1 cellular context compared by ENCODE assay signal in the genomic region with DNA sequence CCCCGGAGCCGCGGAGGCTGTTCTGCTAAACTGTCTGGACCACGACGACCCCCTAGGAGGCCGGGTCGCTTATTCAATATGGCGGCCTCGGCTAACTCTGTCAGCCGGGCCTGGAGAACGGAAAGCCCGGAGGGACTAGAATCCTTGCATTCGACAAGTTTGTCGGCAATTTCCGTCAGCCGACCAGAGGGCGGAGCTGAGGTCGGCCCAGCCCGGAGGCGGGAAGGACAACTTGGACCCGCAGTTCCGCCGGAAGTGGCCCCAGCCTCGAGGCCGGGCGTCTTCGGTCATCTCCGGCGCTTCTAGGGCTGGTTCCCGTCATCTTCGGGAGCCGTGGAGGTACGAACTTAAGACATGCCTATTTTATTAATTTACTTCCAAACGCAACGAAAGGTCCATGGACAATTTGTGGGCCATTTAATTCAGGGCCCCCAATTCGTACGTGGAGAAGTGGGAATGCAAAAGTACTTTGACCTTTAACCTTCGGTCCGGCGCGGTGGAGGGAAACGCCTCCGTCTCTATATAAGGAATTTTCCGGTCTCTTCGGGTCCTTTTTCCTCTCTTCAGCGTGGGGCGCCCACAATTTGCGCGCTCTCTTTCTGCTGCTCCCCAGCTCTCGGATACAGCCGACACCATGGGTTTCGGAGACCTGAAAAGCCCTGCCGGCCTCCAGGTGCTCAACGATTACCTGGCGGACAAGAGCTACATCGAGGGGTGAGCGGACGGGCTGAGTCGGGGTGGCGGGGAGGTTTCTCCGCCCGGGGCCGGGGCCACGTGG.
TF ChIP-seq lines count a peak whose summit lies in the region.

A gene (plus strand): TSS at position 550 of the 778 bp plus-strand sequence. CDS start 85 bp downstream, at position 635.
A gene (minus strand): TSS at position 99 of the 778 bp plus-strand sequence. CDS start 5,766 bp downstream, outside the sequence.

TF ChIP-seq in HepG2, 621 proteins besides CTCF, POLR2A, EP300 and RAD21 (continued from another document and continues in another):
- TF ChIP-seq, protein P1, sequence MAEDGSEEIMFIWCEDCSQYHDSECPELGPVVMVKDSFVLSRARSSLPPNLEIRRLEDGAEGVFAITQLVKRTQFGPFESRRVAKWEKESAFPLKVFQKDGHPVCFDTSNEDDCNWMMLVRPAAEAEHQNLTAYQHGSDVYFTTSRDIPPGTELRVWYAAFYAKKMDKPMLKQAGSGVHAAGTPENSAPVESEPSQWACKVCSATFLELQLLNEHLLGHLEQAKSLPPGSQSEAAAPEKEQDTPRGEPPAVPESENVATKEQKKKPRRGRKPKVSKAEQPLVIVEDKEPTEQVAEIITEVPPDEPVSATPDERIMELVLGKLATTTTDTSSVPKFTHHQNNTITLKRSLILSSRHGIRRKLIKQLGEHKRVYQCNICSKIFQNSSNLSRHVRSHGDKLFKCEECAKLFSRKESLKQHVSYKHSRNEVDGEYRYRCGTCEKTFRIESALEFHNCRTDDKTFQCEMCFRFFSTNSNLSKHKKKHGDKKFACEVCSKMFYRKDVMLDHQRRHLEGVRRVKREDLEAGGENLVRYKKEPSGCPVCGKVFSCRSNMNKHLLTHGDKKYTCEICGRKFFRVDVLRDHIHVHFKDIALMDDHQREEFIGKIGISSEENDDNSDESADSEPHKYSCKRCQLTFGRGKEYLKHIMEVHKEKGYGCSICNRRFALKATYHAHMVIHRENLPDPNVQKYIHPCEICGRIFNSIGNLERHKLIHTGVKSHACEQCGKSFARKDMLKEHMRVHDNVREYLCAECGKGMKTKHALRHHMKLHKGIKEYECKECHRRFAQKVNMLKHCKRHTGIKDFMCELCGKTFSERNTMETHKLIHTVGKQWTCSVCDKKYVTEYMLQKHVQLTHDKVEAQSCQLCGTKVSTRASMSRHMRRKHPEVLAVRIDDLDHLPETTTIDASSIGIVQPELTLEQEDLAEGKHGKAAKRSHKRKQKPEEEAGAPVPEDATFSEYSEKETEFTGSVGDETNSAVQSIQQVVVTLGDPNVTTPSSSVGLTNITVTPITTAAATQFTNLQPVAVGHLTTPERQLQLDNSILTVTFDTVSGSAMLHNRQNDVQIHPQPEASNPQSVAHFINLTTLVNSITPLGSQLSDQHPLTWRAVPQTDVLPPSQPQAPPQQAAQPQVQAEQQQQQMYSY (CRISPR knock-in tag; IDR thresholded peaks at IDR 0.05) = peak; percentile 81
- TF ChIP-seq ZNF12 (CRISPR knock-in tag; IDR thresholded peaks at IDR 0.05) = peak; percentile 72
- TF ChIP-seq HDAC1 (CRISPR knock-in tag; IDR thresholded peaks at IDR 0.05) = peak; percentile 73
- TF ChIP-seq ZSCAN21 (CRISPR knock-in tag; IDR thresholded peaks at IDR 0.05; ENCODE audit: borderline replicate concordance) = peak; percentile 62
- 0 out of 2 replicates have a peak, but pooled peaks have one; percentile 5 for TF ChIP-seq ZNF7 (CRISPR knock-in tag; IDR thresholded peaks at IDR 0.05)
- no peak for TF ChIP-seq ZNF841 (CRISPR knock-in tag; IDR thresholded peaks at IDR 0.05; ENCODE audit: borderline replicate concordance)
- TF ChIP-seq, protein P2, sequence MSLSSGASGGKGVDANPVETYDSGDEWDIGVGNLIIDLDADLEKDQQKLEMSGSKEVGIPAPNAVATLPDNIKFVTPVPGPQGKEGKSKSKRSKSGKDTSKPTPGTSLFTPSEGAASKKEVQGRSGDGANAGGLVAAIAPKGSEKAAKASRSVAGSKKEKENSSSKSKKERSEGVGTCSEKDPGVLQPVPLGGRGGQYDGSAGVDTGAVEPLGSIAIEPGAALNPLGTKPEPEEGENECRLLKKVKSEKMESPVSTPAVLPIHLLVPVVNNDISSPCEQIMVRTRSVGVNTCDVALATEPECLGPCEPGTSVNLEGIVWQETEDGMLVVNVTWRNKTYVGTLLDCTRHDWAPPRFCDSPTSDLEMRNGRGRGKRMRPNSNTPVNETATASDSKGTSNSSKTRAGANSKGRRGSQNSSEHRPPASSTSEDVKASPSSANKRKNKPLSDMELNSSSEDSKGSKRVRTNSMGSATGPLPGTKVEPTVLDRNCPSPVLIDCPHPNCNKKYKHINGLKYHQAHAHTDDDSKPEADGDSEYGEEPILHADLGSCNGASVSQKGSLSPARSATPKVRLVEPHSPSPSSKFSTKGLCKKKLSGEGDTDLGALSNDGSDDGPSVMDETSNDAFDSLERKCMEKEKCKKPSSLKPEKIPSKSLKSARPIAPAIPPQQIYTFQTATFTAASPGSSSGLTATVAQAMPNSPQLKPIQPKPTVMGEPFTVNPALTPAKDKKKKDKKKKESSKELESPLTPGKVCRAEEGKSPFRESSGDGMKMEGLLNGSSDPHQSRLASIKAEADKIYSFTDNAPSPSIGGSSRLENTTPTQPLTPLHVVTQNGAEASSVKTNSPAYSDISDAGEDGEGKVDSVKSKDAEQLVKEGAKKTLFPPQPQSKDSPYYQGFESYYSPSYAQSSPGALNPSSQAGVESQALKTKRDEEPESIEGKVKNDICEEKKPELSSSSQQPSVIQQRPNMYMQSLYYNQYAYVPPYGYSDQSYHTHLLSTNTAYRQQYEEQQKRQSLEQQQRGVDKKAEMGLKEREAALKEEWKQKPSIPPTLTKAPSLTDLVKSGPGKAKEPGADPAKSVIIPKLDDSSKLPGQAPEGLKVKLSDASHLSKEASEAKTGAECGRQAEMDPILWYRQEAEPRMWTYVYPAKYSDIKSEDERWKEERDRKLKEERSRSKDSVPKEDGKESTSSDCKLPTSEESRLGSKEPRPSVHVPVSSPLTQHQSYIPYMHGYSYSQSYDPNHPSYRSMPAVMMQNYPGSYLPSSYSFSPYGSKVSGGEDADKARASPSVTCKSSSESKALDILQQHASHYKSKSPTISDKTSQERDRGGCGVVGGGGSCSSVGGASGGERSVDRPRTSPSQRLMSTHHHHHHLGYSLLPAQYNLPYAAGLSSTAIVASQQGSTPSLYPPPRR (CRISPR knock-in tag; IDR thresholded peaks at IDR 0.05; ENCODE audit: borderline replicate concordance) = 0 out of 2 replicates have a peak, but pooled peaks have one; percentile 39
- no peak; the same call in 1 of the 2 replicates for TF ChIP-seq ZBTB38 (CRISPR knock-in tag; IDR thresholded peaks at IDR 0.05)
- TF ChIP-seq, protein P3, sequence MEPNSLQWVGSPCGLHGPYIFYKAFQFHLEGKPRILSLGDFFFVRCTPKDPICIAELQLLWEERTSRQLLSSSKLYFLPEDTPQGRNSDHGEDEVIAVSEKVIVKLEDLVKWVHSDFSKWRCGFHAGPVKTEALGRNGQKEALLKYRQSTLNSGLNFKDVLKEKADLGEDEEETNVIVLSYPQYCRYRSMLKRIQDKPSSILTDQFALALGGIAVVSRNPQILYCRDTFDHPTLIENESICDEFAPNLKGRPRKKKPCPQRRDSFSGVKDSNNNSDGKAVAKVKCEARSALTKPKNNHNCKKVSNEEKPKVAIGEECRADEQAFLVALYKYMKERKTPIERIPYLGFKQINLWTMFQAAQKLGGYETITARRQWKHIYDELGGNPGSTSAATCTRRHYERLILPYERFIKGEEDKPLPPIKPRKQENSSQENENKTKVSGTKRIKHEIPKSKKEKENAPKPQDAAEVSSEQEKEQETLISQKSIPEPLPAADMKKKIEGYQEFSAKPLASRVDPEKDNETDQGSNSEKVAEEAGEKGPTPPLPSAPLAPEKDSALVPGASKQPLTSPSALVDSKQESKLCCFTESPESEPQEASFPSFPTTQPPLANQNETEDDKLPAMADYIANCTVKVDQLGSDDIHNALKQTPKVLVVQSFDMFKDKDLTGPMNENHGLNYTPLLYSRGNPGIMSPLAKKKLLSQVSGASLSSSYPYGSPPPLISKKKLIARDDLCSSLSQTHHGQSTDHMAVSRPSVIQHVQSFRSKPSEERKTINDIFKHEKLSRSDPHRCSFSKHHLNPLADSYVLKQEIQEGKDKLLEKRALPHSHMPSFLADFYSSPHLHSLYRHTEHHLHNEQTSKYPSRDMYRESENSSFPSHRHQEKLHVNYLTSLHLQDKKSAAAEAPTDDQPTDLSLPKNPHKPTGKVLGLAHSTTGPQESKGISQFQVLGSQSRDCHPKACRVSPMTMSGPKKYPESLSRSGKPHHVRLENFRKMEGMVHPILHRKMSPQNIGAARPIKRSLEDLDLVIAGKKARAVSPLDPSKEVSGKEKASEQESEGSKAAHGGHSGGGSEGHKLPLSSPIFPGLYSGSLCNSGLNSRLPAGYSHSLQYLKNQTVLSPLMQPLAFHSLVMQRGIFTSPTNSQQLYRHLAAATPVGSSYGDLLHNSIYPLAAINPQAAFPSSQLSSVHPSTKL (CRISPR knock-in tag; IDR thresholded peaks at IDR 0.05) = peak; percentile 61
- TF ChIP-seq ZNF674 (CRISPR knock-in tag; IDR thresholded peaks at IDR 0.05; ENCODE audit: low read depth) = no peak
- no peak for TF ChIP-seq ZFP62 (CRISPR knock-in tag; IDR thresholded peaks at IDR 0.05)
- no peak for TF ChIP-seq ATF7 (IDR thresholded peaks at IDR 0.05)
- no peak for TF ChIP-seq ATF7 (CRISPR knock-in tag; IDR thresholded peaks at IDR 0.05)
- TF ChIP-seq ZBTB20 (CRISPR knock-in tag; IDR thresholded peaks at IDR 0.05; ENCODE audit: borderline replicate concordance, low read depth) = peak; percentile 81
- TF ChIP-seq CHD4 (IDR thresholded peaks at IDR 0.05; ENCODE audit: borderline replicate concordance, low read length) = no peak
- TF ChIP-seq ARID2 (CRISPR knock-in tag; IDR thresholded peaks at IDR 0.05; ENCODE audit: borderline replicate concordance) = peak; percentile 0; the same call in 1 of the 2 replicates
- TF ChIP-seq ZNF343 (CRISPR knock-in tag; IDR thresholded peaks at IDR 0.05) = no peak; the same call in 1 of the 2 replicates
- TF ChIP-seq NONO (IDR thresholded peaks at IDR 0.05) = no peak
- TF ChIP-seq NONO (CRISPR knock-in tag; conservative IDR thresholded peaks at IDR 0.05) = peak; percentile 89
- peak; percentile 86 for TF ChIP-seq IRF2 (CRISPR knock-in tag; IDR thresholded peaks at IDR 0.05)
- TF ChIP-seq ZNF432 (CRISPR knock-in tag; IDR thresholded peaks at IDR 0.05; ENCODE audit: borderline replicate concordance) = no peak
- TF ChIP-seq ZC3H13 (CRISPR knock-in tag; IDR thresholded peaks at IDR 0.05) = peak; percentile 54; the same call in 1 of the 2 replicates
- TF ChIP-seq, protein P4, sequence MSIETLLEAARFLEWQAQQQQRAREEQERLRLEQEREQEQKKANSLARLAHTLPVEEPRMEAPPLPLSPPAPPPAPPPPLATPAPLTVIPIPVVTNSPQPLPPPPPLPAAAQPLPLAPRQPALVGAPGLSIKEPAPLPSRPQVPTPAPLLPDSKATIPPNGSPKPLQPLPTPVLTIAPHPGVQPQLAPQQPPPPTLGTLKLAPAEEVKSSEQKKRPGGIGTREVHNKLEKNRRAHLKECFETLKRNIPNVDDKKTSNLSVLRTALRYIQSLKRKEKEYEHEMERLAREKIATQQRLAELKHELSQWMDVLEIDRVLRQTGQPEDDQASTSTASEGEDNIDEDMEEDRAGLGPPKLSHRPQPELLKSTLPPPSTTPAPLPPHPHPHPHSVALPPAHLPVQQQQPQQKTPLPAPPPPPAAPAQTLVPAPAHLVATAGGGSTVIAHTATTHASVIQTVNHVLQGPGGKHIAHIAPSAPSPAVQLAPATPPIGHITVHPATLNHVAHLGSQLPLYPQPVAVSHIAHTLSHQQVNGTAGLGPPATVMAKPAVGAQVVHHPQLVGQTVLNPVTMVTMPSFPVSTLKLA (IDR thresholded peaks at IDR 0.05) = peak; percentile 73
- TF ChIP-seq PHF21A (CRISPR knock-in tag; IDR thresholded peaks at IDR 0.05) = peak; percentile 72
- no peak for TF ChIP-seq ZSCAN29 (CRISPR knock-in tag; conservative IDR thresholded peaks at IDR 0.05)
- TF ChIP-seq SP5 (CRISPR knock-in tag; IDR thresholded peaks at IDR 0.05; ENCODE audit: borderline replicate concordance, low read depth) = peak; percentile 94
- peak; percentile 25; the same call in 1 of the 2 replicates for TF ChIP-seq ZSCAN31 (CRISPR knock-in tag; IDR thresholded peaks at IDR 0.05; ENCODE audit: low read depth)
- peak; percentile 79 for TF ChIP-seq GATAD2A (CRISPR knock-in tag; IDR thresholded peaks at IDR 0.05)
- TF ChIP-seq ZNF83 (CRISPR knock-in tag; IDR thresholded peaks at IDR 0.05; ENCODE audit: borderline replicate concordance) = no peak
- TF ChIP-seq TP53 (CRISPR knock-in tag; conservative IDR thresholded peaks at IDR 0.05) = peak; percentile 85; the same call in 1 of the 2 replicates
- TF ChIP-seq GABPA (IDR thresholded peaks at IDR 0.05; ENCODE audit: low read depth, low read length) = peak; percentile 93
- TF ChIP-seq GABPA (CRISPR knock-in tag; IDR thresholded peaks at IDR 0.05; ENCODE audit: low read depth) = peak; percentile 97
- TF ChIP-seq, protein P5, sequence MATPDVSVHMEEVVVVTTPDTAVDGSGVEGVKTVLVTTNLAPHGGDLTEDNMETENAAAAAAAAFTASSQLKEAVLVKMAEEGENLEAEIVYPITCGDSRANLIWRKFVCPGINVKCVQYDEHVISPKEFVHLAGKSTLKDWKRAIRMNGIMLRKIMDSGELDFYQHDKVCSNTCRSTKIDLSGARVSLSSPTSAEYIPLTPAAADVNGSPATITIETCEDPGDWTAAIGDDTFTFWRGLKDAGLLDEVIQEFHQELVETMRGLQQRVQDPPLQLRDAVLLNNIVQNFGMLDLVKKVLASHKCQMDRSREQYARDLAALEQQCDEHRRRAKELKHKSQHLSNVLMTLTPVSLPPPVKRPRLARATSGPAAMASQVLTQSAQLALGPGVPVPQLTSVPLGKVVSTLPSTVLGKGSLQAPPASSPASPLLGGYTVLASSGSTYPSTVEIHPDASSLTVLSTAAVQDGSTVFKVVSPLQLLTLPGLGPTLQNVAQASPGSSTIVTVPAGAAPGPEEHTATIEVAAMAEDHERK (CRISPR knock-in tag; IDR thresholded peaks at IDR 0.05; ENCODE audit: low read depth) = peak; percentile 62; the same call in 1 of the 2 replicates
- peak; percentile 96 for TF ChIP-seq DMAP1 (CRISPR knock-in tag; IDR thresholded peaks at IDR 0.05)
- 0 out of 2 replicates have a peak, but pooled peaks have one; percentile 15 for TF ChIP-seq NFE2 (CRISPR knock-in tag; IDR thresholded peaks at IDR 0.05)
- TF ChIP-seq, protein P6, sequence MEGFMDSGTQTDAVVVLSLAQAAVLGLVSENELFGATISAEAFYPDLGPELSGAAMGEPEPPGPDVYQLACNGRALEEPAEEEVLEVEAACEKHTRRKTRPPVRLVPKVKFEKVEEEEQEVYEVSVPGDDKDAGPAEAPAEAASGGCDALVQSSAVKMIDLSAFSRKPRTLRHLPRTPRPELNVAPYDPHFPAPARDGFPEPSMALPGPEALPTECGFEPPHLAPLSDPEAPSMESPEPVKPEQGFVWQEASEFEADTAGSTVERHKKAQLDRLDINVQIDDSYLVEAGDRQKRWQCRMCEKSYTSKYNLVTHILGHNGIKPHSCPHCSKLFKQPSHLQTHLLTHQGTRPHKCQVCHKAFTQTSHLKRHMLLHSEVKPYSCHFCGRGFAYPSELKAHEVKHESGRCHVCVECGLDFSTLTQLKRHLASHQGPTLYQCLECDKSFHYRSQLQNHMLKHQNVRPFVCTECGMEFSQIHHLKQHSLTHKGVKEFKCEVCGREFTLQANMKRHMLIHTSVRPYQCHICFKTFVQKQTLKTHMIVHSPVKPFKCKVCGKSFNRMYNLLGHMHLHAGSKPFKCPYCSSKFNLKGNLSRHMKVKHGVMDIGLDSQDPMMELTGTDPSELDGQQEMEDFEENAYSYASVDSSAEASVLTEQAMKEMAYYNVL (CRISPR knock-in tag; IDR thresholded peaks at IDR 0.05; ENCODE audit: borderline replicate concordance) = peak; percentile 57
- TF ChIP-seq ZNF530 (CRISPR knock-in tag; IDR thresholded peaks at IDR 0.05; ENCODE audit: low read depth) = no peak
- TF ChIP-seq ZNF652 (CRISPR knock-in tag; IDR thresholded peaks at IDR 0.05; ENCODE audit: borderline replicate concordance, low read depth) = peak; percentile 40; the same call in 1 of the 2 replicates
- no peak for TF ChIP-seq PTBP1 (IDR thresholded peaks at IDR 0.05; ENCODE audit: low read depth, low read length, poor library complexity, severe bottlenecking)
